16 cellular contexts compared by ENCODE assay signal in genomic region chr17:2849327-2849670, GRCh38. TPM values are rescaled to one million over a fixed set of nuclear protein-coding genes. Genes with fewer than 3 reads are reported as not detected.
A peak's percentile ranks its signal among the peaks of the same experiment; 100 is the strongest.
DNase-seq lines count a peak whose midpoint lies in the region; ATAC-seq and TF ChIP-seq lines count a peak whose summit lies in the region.
"Had no signal": no experiment of that assay in that cellular context is flagged by ENCODE, and none has a peak within 500 bp of the region (broad histone marks: within the 10 kb centered on the region; RNA-seq: fewer than 3 reads in every experiment).

No MANE protein-coding gene starts in this region.

- no peak overlapping the region for H4K8ac ChIP-seq in mesenchymal stem cell (ENCODE audit: low read length)

- no peaks in the 10 kb centered on the region for H3K9me3 ChIP-seq in GM23248 (ENCODE audit: low read depth)
- no peaks in the 10 kb centered on the region for H3K9me3 ChIP-seq in mesenchymal stem cell (ENCODE audit: control insufficient read depth, low read length)
- no peaks in the 10 kb centered on the region for H3K9me3 ChIP-seq in sigmoid colon
- H3K9me3 ChIP-seq: testis had no signal

- no peak overlapping the region for H3K18ac ChIP-seq in mesenchymal stem cell (ENCODE audit: low read depth in 1 of 2, low read length in 2 of 2)

- no peaks in the 10 kb centered on the region for H3K4me1 ChIP-seq in GM23248 (ENCODE audit: insufficient read depth)
- H3K4me1 ChIP-seq in mesenchymal stem cell (ENCODE audit: control insufficient read depth, insufficient read depth, low read depth, low read length), result peaks cover 26% of the 10 kb centered on the region
- H3K4me1 ChIP-seq in sigmoid colon, result peaks cover 0 to 29% (median 17%) of the 10 kb centered on the region in 4 donors

- TF ChIP-seq POLR2A in sigmoid colon (IDR thresholded peaks at IDR 0.05), result no peak

- H2BK5ac ChIP-seq in mesenchymal stem cell (ENCODE audit: low read depth, low read length, poor library complexity, severe bottlenecking), result no peak overlapping the region

- no peak overlapping the region for H3K14ac ChIP-seq in mesenchymal stem cell (ENCODE audit: low read length in 2 of 2)

- H2AK5ac ChIP-seq in mesenchymal stem cell (ENCODE audit: low read length, severe bottlenecking), result peak overlapping the region; percentile 74

- H3K4me3 ChIP-seq in GM23248 (no peak overlapping the region), mesenchymal stem cell (ENCODE audit: insufficient read depth in 1 of 2, low read depth in 1 of 2, low read length in 2 of 2) (no peak overlapping the region), sigmoid colon (no peak overlapping the region)
- H3K4me3 ChIP-seq: testis had no signal

- DNase-seq in GM23248 (peak; percentile 20), WTC11 (ENCODE audit: low spot score) (peak; percentile 40), mesenchymal stem cell (no peak), sigmoid colon (no peak), NCI-H1694 treated with DMSO at 0.1 percent for 48 hours (lab: John Stamatoyannopoulos, UW) (no peak), dedifferentiated amniotic fluid mesenchymal stem cell (ENCODE audit: extremely low spot score) (no peak)
- DNase-seq: cortex of kidney, SIG-M5 had no signal

- H2BK12ac ChIP-seq in mesenchymal stem cell (ENCODE audit: low read length in 2 of 2), result no peak overlapping the region

- in situ Hi-C loops in GM23248 (cut with MboI), result no loop called here

- H3K4me3 Mint-ChIP-seq in WTC11, result no peak overlapping the region
- H3K4me3 Mint-ChIP-seq: activated CD8-positive, alpha-beta memory T cell treated with anti-CD3 and anti-CD28 coated beads, Interleukin-2, amount 10 ng/mL, durations not matched to agents 7 days and 5 days; activated naive CD4-positive, alpha-beta T cell treated with anti-CD3 and anti-CD28 coated beads for 36 hours; T-helper 17 cell had no signal

- TF ChIP-seq CTCF in WTC11 (IDR thresholded peaks at IDR 0.05) (no peak), sigmoid colon (IDR thresholded peaks at IDR 0.05) (no peak)

- H3F3A ChIP-seq in GM23248 (ENCODE audit: insufficient read depth), result 0 out of 2 replicates have a peak, but pooled peaks cover 4% of the 10 kb centered on the region

- H3K36me3 ChIP-seq in GM23248 (ENCODE audit: low read depth), result no peaks in the 10 kb centered on the region
- H3K36me3 ChIP-seq in mesenchymal stem cell (ENCODE audit: control insufficient read depth in 1 of 2, insufficient read depth in 2 of 2, low read depth in 1 of 2, low read length in 2 of 2), result no peaks in the 10 kb centered on the region
- no peaks in the 10 kb centered on the region for H3K36me3 ChIP-seq in sigmoid colon

- no peaks in the 10 kb centered on the region for H4K20me1 ChIP-seq in GM23248 (ENCODE audit: insufficient read depth)

- intact Hi-C loops in sigmoid colon (cut with DNase I), result loop anchor here (2.0 kb wide), 1 partner anchor 134 kb away; no protein-coding TSS in a partner anchor

- H4K91ac ChIP-seq in mesenchymal stem cell (ENCODE audit: low read length), result no peak overlapping the region

- WGBS in GM23248 (ENCODE audit: low coverage in 1 of 2, low lambda C conversion rate in 2 of 2, missing lambda C conversion rate in 2 of 2), 2 experiments, result 9% methylated on average over 5 to 10 of the region's 13 CpGs
- WGBS in mesenchymal stem cell, result 58% methylated on average over 13 of the region's 13 CpGs
- 66 to 68% methylated on average over 13 of the region's 13 CpGs for WGBS in sigmoid colon, 2 donors

- H2BK120ac ChIP-seq in mesenchymal stem cell (ENCODE audit: low read depth, low read length), result no peak overlapping the region

- H3K27ac Mint-ChIP-seq in WTC11, result no peak overlapping the region
- H3K27ac Mint-ChIP-seq: activated T-cell treated with anti-CD3 and anti-CD28 coated beads, Interleukin-2, amount 50 U/mL, for 72 hours had no signal

- H3K36me3 Mint-ChIP-seq in WTC11, result no peaks in the 10 kb centered on the region
- H3K36me3 Mint-ChIP-seq: activated CD8-positive, alpha-beta memory T cell treated with anti-CD3 and anti-CD28 coated beads, Interleukin-2, amount 10 ng/mL, durations not matched to agents 7 days and 5 days had no signal

- H2BK15ac ChIP-seq in mesenchymal stem cell (ENCODE audit: low read depth, poor library complexity, severe bottlenecking), result no peak overlapping the region

- peak; percentile 13 for ATAC-seq in WTC11
- ATAC-seq in HG02938 (IDR thresholded peaks at IDR 0.05; ENCODE audit: unreplicated experiment), result no peak
- ATAC-seq in GM21515 (IDR thresholded peaks at IDR 0.05; ENCODE audit: unreplicated experiment), result no peak

- POLR2A ChIA-PET in WTC11 (lab: Charles Lee), result interaction anchor here (0.5 to 1.7 kb wide), 4 partner anchors 11 to 858 kb away, joined by 3 to 10 read pairs (median 6); no protein-coding TSS in a partner anchor

- no peaks in the 10 kb centered on the region for H3K27me3 Mint-ChIP-seq in WTC11 (ENCODE audit: low read depth)
- H3K27me3 Mint-ChIP-seq: T-helper 17 cell had no signal

- H3K4me2 ChIP-seq in GM23248 (ENCODE audit: unreplicated experiment) (no peak overlapping the region), mesenchymal stem cell (ENCODE audit: low read length, poor library complexity, severe bottlenecking) (no peak overlapping the region)

- H2AFZ ChIP-seq in GM23248, result no peak overlapping the region
- H2AFZ ChIP-seq in mesenchymal stem cell (ENCODE audit: low read depth, low read length), result no peak overlapping the region

- H3K9me3 Mint-ChIP-seq in WTC11, result no peaks in the 10 kb centered on the region
- H3K9me3 Mint-ChIP-seq: activated naive CD4-positive, alpha-beta T cell treated with anti-CD3 and anti-CD28 coated beads for 36 hours; activated T-cell treated with anti-CD3 and anti-CD28 coated beads, Interleukin-2, amount 50 U/mL, for 72 hours; HFFc6 had no signal

- no peak overlapping the region for H3K4ac ChIP-seq in mesenchymal stem cell (ENCODE audit: low read depth in 1 of 2, low read length in 2 of 2)

- H3K79me1 ChIP-seq in mesenchymal stem cell (replicated peaks; ENCODE audit: low read length, poor library complexity, severe bottlenecking), result no peaks in the 10 kb centered on the region

- H3K79me2 ChIP-seq in GM23248 (ENCODE audit: insufficient read depth), result no peaks in the 10 kb centered on the region

- H3K27ac ChIP-seq in GM23248 (no peak overlapping the region), mesenchymal stem cell (ENCODE audit: low read length, poor library complexity, severe bottlenecking) (peak overlapping the region; percentile 92), sigmoid colon (peak overlapping the region in 3 of 4 donors; percentile 54 to 69 (median 68))
- H3K27ac ChIP-seq: testis had no signal

- no peaks in the 10 kb centered on the region for H3K27me3 ChIP-seq in GM23248 (replicated peaks; ENCODE audit: insufficient read depth)
- peaks cover 0 to 28% of the 10 kb centered on the region in 2 experiments for H3K27me3 ChIP-seq in mesenchymal stem cell (ENCODE audit: control insufficient read depth in 1 of 2, insufficient read depth in 1 of 2, low read length in 2 of 2)
- H3K27me3 ChIP-seq in sigmoid colon, result no peaks in the 10 kb centered on the region
- H3K27me3 ChIP-seq: testis had no signal

- no peaks in the 10 kb centered on the region for H3K9me2 ChIP-seq in GM23248 (ENCODE audit: insufficient read depth)

- CTCF ChIA-PET in WTC11 (lab: Charles Lee), result interaction anchor here (0.6 to 6.6 kb wide), 55 partner anchors 9 to 716 kb away, joined by 3 to 114 read pairs (median 5); partner anchors contain the start of gene PAFAH1B1

- TF ChIP-seq EP300 in sigmoid colon (IDR thresholded peaks at IDR 0.05), result no peak

- H3K23ac ChIP-seq in mesenchymal stem cell (ENCODE audit: low read length in 2 of 2), result no peak overlapping the region

- H3K9ac ChIP-seq in GM23248, result no peak overlapping the region
- no peak overlapping the region for H3K9ac ChIP-seq in mesenchymal stem cell (ENCODE audit: low read length)

- peaks cover 34% of the 10 kb centered on the region for H3K4me1 Mint-ChIP-seq in WTC11

TF ChIP-seq in WTC11, 78 proteins besides CTCF, POLR2A, EP300 and RAD21 (continues in another document):
- no peak for TF ChIP-seq ZNF532 (CRISPR knock-in tag; IDR thresholded peaks at IDR 0.05; ENCODE audit: borderline replicate concordance)

RNA-seq across cellular contexts. Expression of gene RAP1GAP2, which starts 53.1 kb away (rescaled TPM):
- total RNA-seq in GM23248 (2014; rRNA removed; shearing (Covaris generic)), result 2.0 and 3.8 TPM in 2 replicates
- polyA plus RNA-seq in GM23248 (2016; fragmentation: Nextera tagmentation; extraction: Ambion mirVana) (0.74 and 0.99 TPM in 2 replicates), sigmoid colon (10 to 100 TPM in 2 of 3 donors, 1 to 10 TPM in 1; 9.6 to 13.4 (median 12.8) TPM)
- total RNA-seq in WTC11 (2021) (64.5 to 72.8 TPM (median 65.4 TPM) in 3 replicates), sigmoid colon (10 to 100 TPM in 2 of 4 donors, 1 to 10 TPM in 2; 4.8 to 14.7 (median 10.0) TPM)
- polyA plus RNA-seq in mesenchymal stem cell (2013, experiment 1 of 2), result 0.10 TPM
- polyA plus RNA-seq in mesenchymal stem cell (2013, experiment 2 of 2), result 0.14 TPM

Comparison
In these comparisons a context has a peak if more than half of its experiments do, and no peak if none do; other contexts are left out.
1. DNase-seq: peak in GM23248 (single experiment) and WTC11 (single experiment); none in mesenchymal stem cell (single experiment), sigmoid colon (single experiment), NCI-H1694 treated with DMSO at 0.1 percent for 48 hours (single experiment) and dedifferentiated amniotic fluid mesenchymal stem cell (single experiment).